ENCODE assay signal across 22 cellular contexts in the genomic region with DNA sequence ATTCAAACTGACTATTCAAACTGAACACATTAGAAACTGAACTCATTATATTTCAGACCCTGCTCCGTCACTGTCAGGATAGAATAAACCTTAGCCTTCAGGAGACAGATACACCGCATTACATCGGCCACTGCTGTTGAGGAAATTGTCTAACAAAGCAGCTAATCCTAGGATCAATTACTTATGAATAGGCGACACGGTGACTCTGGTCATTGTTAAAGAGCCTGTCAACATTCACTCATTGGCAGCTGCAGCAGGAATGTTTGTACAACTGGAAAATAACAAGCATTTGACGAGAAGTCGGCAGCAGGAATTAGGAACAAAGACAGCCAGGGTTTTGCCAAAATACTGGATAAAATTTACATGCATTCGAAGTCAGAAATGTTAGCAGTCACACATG.
A peak's percentile ranks its signal among the peaks of the same experiment; 100 is the strongest.
DNase-seq lines count a peak whose midpoint lies in the region; ATAC-seq and TF ChIP-seq lines count a peak whose summit lies in the region.
"Had no signal": no experiment of that assay in that cellular context is flagged by ENCODE, and none has a peak within 500 bp of the region (broad histone marks: within the 10 kb centered on the region; RNA-seq: fewer than 3 reads in every experiment).

No MANE protein-coding gene starts in this region.

- H3K27ac ChIP-seq in endodermal cell (ENCODE audit: low read depth, low read length) (no peak overlapping the region), coronary artery (no peak overlapping the region), transverse colon (no peak overlapping the region)
- H3K27ac ChIP-seq: breast epithelium, C4-2B, neutrophil, SJSA1, upper lobe of right lung had no signal

- no peaks in the 10 kb centered on the region for H3K9me3 ChIP-seq in endodermal cell (ENCODE audit: control insufficient read depth, low read length)
- no peaks in the 10 kb centered on the region for H3K9me3 ChIP-seq in transverse colon
- H3K9me3 ChIP-seq: breast epithelium, neutrophil, SJSA1, upper lobe of right lung had no signal

- TF ChIP-seq EP300 in transverse colon (IDR thresholded peaks at IDR 0.05; ENCODE audit: low read depth) = no peak

- no peaks in the 10 kb centered on the region for H3K27me3 Mint-ChIP-seq in endodermal cell (ENCODE audit: insufficient read depth)
- H3K27me3 Mint-ChIP-seq in T-cell = peaks cover 0 to 1% of the 10 kb centered on the region in 2 donors
- H3K27me3 Mint-ChIP-seq: activated naive CD8-positive, alpha-beta T cell treated with anti-CD3 and anti-CD28 coated beads, Interleukin-2, amount 50 U/mL, for 24 hours; activated T-helper 17 cell treated with anti-CD3 and anti-CD28 coated beads, Interleukin-2, amount 50 U/mL, for 72 hours; stimulated activated naive B cell treated with anti-CD40 and anti-IgM and Interleukin-4, amounts not matched to agents 10 μg/mL and 1 μg/mL and 100 μg/mL, for 72 hours had no signal

- H3K36me3 ChIP-seq in endodermal cell (ENCODE audit: control insufficient read depth, insufficient read depth, low read length) = no peaks in the 10 kb centered on the region
- H3K36me3 ChIP-seq in transverse colon = no peaks in the 10 kb centered on the region
- H3K36me3 ChIP-seq: breast epithelium, neutrophil, SJSA1, upper lobe of right lung had no signal

- DNase-seq in COR-L47 (lab: John Stamatoyannopoulos, UW) (peak; percentile 1), NCI-H1105 (lab: John Stamatoyannopoulos, UW) (peak; percentile 39), NCI-H510A treated with DMSO at 0.1 percent for 48 hours (lab: John Stamatoyannopoulos, UW) (peak; percentile 7), endodermal cell (no peak), coronary artery (ENCODE audit: low spot score) (no peak), T-cell (no peak), NCI-H1436 treated with DMSO at 0.1 percent for 48 hours (lab: John Stamatoyannopoulos, UW) (no peak), transverse colon (no peak)
- DNase-seq: activated CD4-positive, CD25-positive, alpha-beta regulatory T cell treated with anti-CD3 and anti-CD28 coated beads, Interleukin-2, amount 50 U/mL, for 72 hours; activated naive CD8-positive, alpha-beta T cell treated with anti-CD3 and anti-CD28 coated beads, Interleukin-2, amount 50 U/mL, for 24 hours; DMS79; NCI-H2171 treated with DMSO at 0.1 percent for 48 hours; OCI-M1; stimulated activated naive B cell treated with anti-CD40 and anti-IgM and Interleukin-4, amounts not matched to agents 10 μg/mL and 1 μg/mL and 100 μg/mL, for 72 hours; upper lobe of right lung had no signal

- intact Hi-C loops in transverse colon (cut with DNase I; ENCODE audit: low total_unique reads) = no loop called here

- H3K4me1 Mint-ChIP-seq in endodermal cell (peaks cover 12% of the 10 kb centered on the region), T-cell (no peaks in the 10 kb centered on the region)
- H3K4me1 Mint-ChIP-seq: activated naive CD8-positive, alpha-beta T cell treated with anti-CD3 and anti-CD28 coated beads, Interleukin-2, amount 50 U/mL, for 24 hours; activated T-helper 17 cell treated with anti-CD3 and anti-CD28 coated beads, Interleukin-2, amount 50 U/mL, for 72 hours; stimulated activated naive B cell treated with anti-CD40 and anti-IgM and Interleukin-4, amounts not matched to agents 10 μg/mL and 1 μg/mL and 100 μg/mL, for 72 hours had no signal

- ATAC-seq in T-cell (replicated peaks in 1 of 4) = no peak
- ATAC-seq: activated naive CD8-positive, alpha-beta T cell treated with anti-CD3 and anti-CD28 coated beads, Interleukin-2, amount 50 U/mL, for 24 hours; activated T-helper 17 cell treated with anti-CD3 and anti-CD28 coated beads, Interleukin-2, amount 50 U/mL, for 72 hours; HepG2; left lobe of liver; stimulated activated naive B cell treated with anti-CD40 and anti-IgM and Interleukin-4, amounts not matched to agents 10 μg/mL and 1 μg/mL and 100 μg/mL, for 72 hours; upper lobe of right lung had no signal

- TF ChIP-seq POLR2A in transverse colon (IDR thresholded peaks at IDR 0.05) = no peak

- H3K9me3 Mint-ChIP-seq in endodermal cell (no peaks in the 10 kb centered on the region), T-cell (no peaks in the 10 kb centered on the region)
- H3K9me3 Mint-ChIP-seq: activated naive CD8-positive, alpha-beta T cell treated with anti-CD3 and anti-CD28 coated beads, Interleukin-2, amount 50 U/mL, for 24 hours; activated T-helper 17 cell treated with anti-CD3 and anti-CD28 coated beads, Interleukin-2, amount 50 U/mL, for 72 hours; stimulated activated naive B cell treated with anti-CD40 and anti-IgM and Interleukin-4, amounts not matched to agents 10 μg/mL and 1 μg/mL and 100 μg/mL, for 72 hours had no signal

- no peak overlapping the region for H3K9ac ChIP-seq in endodermal cell (ENCODE audit: extremely low read depth, low read length, poor library complexity, severe bottlenecking)

- WGBS in endodermal cell (ENCODE audit: insufficient coverage in 1 of 2, insufficient read length in 1 of 2), 2 experiments = 30 to 57% methylated on average over 8 of the region's 8 CpGs
- 40 to 51% methylated on average over 4 to 8 of the region's 8 CpGs for WGBS in transverse colon (ENCODE audit: low coverage in 1 of 2), 2 donors

- H3K4me1 ChIP-seq in endodermal cell (ENCODE audit: control insufficient read depth, insufficient read depth, low read length) (no peaks in the 10 kb centered on the region), transverse colon (no peaks in the 10 kb centered on the region)
- H3K4me1 ChIP-seq: breast epithelium, SJSA1, upper lobe of right lung had no signal

- TF ChIP-seq CTCF in endodermal cell (conservative IDR thresholded peaks at IDR 0.05) (no peak), coronary artery (IDR thresholded peaks at IDR 0.05) (no peak), transverse colon (IDR thresholded peaks at IDR 0.05) (no peak)

- H3K4me3 Mint-ChIP-seq in endodermal cell (no peak overlapping the region), T-cell (no peak overlapping the region)
- H3K4me3 Mint-ChIP-seq: activated naive CD8-positive, alpha-beta T cell treated with anti-CD3 and anti-CD28 coated beads, Interleukin-2, amount 50 U/mL, for 24 hours; activated T-helper 17 cell treated with anti-CD3 and anti-CD28 coated beads, Interleukin-2, amount 50 U/mL, for 72 hours; stimulated activated naive B cell treated with anti-CD40 and anti-IgM and Interleukin-4, amounts not matched to agents 10 μg/mL and 1 μg/mL and 100 μg/mL, for 72 hours had no signal

- H3K36me3 Mint-ChIP-seq in endodermal cell (ENCODE audit: low read depth) = peaks cover 13% of the 10 kb centered on the region
- H3K36me3 Mint-ChIP-seq in T-cell = no peaks in the 10 kb centered on the region
- H3K36me3 Mint-ChIP-seq: stimulated activated naive B cell treated with anti-CD40 and anti-IgM and Interleukin-4, amounts not matched to agents 10 μg/mL and 1 μg/mL and 100 μg/mL, for 72 hours had no signal

- in situ Hi-C loops in transverse colon (cut with MboI; ENCODE audit: low pct_ligation_motif_present in 1 of 4, low pct_unique_long_range_greater_than_20kb in 1 of 4, low sequenced_read_pairs in 3 of 4) = no loop called here

- peak overlapping the region; percentile 59 for H3K27ac Mint-ChIP-seq in endodermal cell
- no peak overlapping the region for H3K27ac Mint-ChIP-seq in T-cell
- H3K27ac Mint-ChIP-seq: activated naive CD8-positive, alpha-beta T cell treated with anti-CD3 and anti-CD28 coated beads, Interleukin-2, amount 50 U/mL, for 24 hours; activated T-helper 17 cell treated with anti-CD3 and anti-CD28 coated beads, Interleukin-2, amount 50 U/mL, for 72 hours; stimulated activated naive B cell treated with anti-CD40 and anti-IgM and Interleukin-4, amounts not matched to agents 10 μg/mL and 1 μg/mL and 100 μg/mL, for 72 hours had no signal

- H3K4me3 ChIP-seq in endodermal cell (ENCODE audit: low read length) (no peak overlapping the region), coronary artery (no peak overlapping the region), transverse colon (no peak overlapping the region)
- H3K4me3 ChIP-seq: breast epithelium, SJSA1, upper lobe of right lung had no signal

- POLR2A ChIA-PET in T-cell (lab: Charles Lee) = no interaction called here

- CTCF ChIA-PET in T-cell (lab: Charles Lee) = no interaction called here

- H3K27me3 ChIP-seq in endodermal cell (ENCODE audit: control insufficient read depth, insufficient read depth, low read length, poor library complexity, severe bottlenecking) (no peaks in the 10 kb centered on the region), transverse colon (no peaks in the 10 kb centered on the region)
- H3K27me3 ChIP-seq: breast epithelium, neutrophil, SJSA1, upper lobe of right lung had no signal

Comparison
In these comparisons a context has a peak if more than half of its experiments do, and no peak if none do; other contexts are left out.
1. DNase-seq: peak in COR-L47 (single experiment), NCI-H1105 (single experiment) and NCI-H510A treated with DMSO at 0.1 percent for 48 hours (single experiment); none in endodermal cell (single experiment), coronary artery (single experiment), T-cell (0 of 34), NCI-H1436 treated with DMSO at 0.1 percent for 48 hours (single experiment) and transverse colon (single experiment).